In genomic region chr7:150992051-150992640, GRCh38 we compare ENCODE assay signal across 16 cellular contexts. TPM values are rescaled to one million over a fixed set of nuclear protein-coding genes. Genes with fewer than 3 reads are reported as not detected.
"Had no signal": no experiment of that assay in that cellular context is flagged by ENCODE, and none has a peak within 500 bp of the region (broad histone marks: within the 10 kb centered on the region; RNA-seq: fewer than 3 reads in every experiment).

No MANE protein-coding gene starts in this region.

- H3K4me3 ChIP-seq: gastroesophageal sphincter, testis, upper lobe of left lung had no signal

- H3K27ac ChIP-seq: brain microvascular endothelial cell, testis had no signal

- H3K27me3 ChIP-seq: brain microvascular endothelial cell, testis, upper lobe of left lung had no signal

- H3K9me3 Mint-ChIP-seq: natural killer cell treated with Interleukin-12 subunit alpha and Interleukin-12 subunit beta and Interleukin-15 and Interleukin-18, amount 100 ng/mL, for 72 hours had no signal

- H3K36me3 Mint-ChIP-seq: natural killer cell treated with Interleukin-12 subunit alpha and Interleukin-12 subunit beta and Interleukin-15 and Interleukin-18, amount 100 ng/mL, for 72 hours had no signal

- DNase-seq: activated CD4-positive, CD25-positive, alpha-beta regulatory T cell; activated naive CD4-positive, alpha-beta T cell treated with Interleukin-2 at 50 U/mL for 16 hours; brain microvascular endothelial cell; hippocampal formation; occipital lobe; stimulated activated CD4-positive, alpha-beta T cell treated with anti-CD3 and anti-CD28 coated beads, Interleukin-1b, Interleukin-23, amount 100 ng/mL, for 48 hours; stimulated activated naive CD8-positive, alpha-beta T cell treated with anti-CD3 and anti-CD28 coated beads, Interleukin-15, amount 100 ng/mL, for 72 hours; upper lobe of left lung had no signal

- H3K36me3 ChIP-seq: brain microvascular endothelial cell, gastroesophageal sphincter, upper lobe of left lung had no signal

- ATAC-seq: stimulated activated naive CD8-positive, alpha-beta T cell treated with anti-CD3 and anti-CD28 coated beads, Interleukin-15, amount 100 ng/mL, for 72 hours had no signal

- H3K9me3 ChIP-seq: testis had no signal

- H3K27ac Mint-ChIP-seq: activated T-helper 1 cell treated with anti-CD3 and anti-CD28 coated beads, Interleukin-12 subunit alpha, Interleukin-12 subunit beta, Interleukin-2, Interleukin-4 antibody, amounts not matched to agents 30 ng/mL and 10 ng/mL and 1 ng/mL, durations not matched to agents 14 hours and 24 hours and 36 hours; T-helper 2 cell treated with Interferon-gamma antibody and Interleukin-4, amounts not matched to agents 5 μg/mL and 100 μg/mL, for 36 hours had no signal

- H3K4me3 Mint-ChIP-seq: activated T-helper 1 cell treated with anti-CD3 and anti-CD28 coated beads, Interleukin-12 subunit alpha, Interleukin-12 subunit beta, Interleukin-2, Interleukin-4 antibody, amounts not matched to agents 30 ng/mL and 10 ng/mL and 1 ng/mL, durations not matched to agents 14 hours and 24 hours and 36 hours; natural killer cell treated with Interleukin-12 subunit alpha and Interleukin-12 subunit beta and Interleukin-15 and Interleukin-18, amount 100 ng/mL, for 72 hours; stimulated activated naive CD8-positive, alpha-beta T cell treated with anti-CD3 and anti-CD28 coated beads, Interleukin-15, amount 100 ng/mL, for 72 hours; T-helper 2 cell treated with Interferon-gamma antibody and Interleukin-4, amounts not matched to agents 5 μg/mL and 100 μg/mL, for 36 hours had no signal

RNA-seq across cellular contexts. Expression of gene ATG9B, which starts 32.1 kb away (rescaled TPM):
- total RNA-seq: liver, mesenteric fat pad, posterior vena cava had no signal
